Comparison of ENCODE assay signal across 15 cellular contexts in genomic region chr16:57483725-57484514, GRCh38. TPM values are rescaled to one million over a fixed set of nuclear protein-coding genes. Genes with fewer than 3 reads are reported as not detected.
DNase-seq lines count a peak whose midpoint lies in the region; ATAC-seq, FAIRE-seq and TF ChIP-seq lines count a peak whose summit lies in the region.
"Had no signal": no experiment of that assay in that cellular context is flagged by ENCODE, and none has a peak within 500 bp of the region (broad histone marks: within the 10 kb centered on the region; RNA-seq: fewer than 3 reads in every experiment).

No MANE protein-coding gene starts in this region.

- DNase-seq in small intestine (peak; percentile 68), HCEC 1CT (no peak), T-helper 9 cell (no peak)
- DNase-seq: activated CD8-positive, alpha-beta memory T cell treated with anti-CD3 and anti-CD28 coated beads, Interleukin-2, amount 10 ng/mL, durations not matched to agents 7 days and 5 days; activated naive CD4-positive, alpha-beta T cell treated with anti-CD3 and anti-CD28 coated beads for 36 hours; DND-41; NCI-H1105 treated with DMSO at 0.1 percent for 48 hours; NCI-H2227 treated with DMSO at 0.1 percent for 48 hours; WERI-Rb-1 had no signal

- H3K9me3 ChIP-seq in Loucy (ENCODE audit: insufficient read depth, low read depth, low read length) (no peaks in the 10 kb centered on the region), small intestine (ENCODE audit: control insufficient read depth, low read depth) (no peaks in the 10 kb centered on the region)

- H3F3A ChIP-seq in Loucy (ENCODE audit: low read depth) = no peaks in the 10 kb centered on the region

- 32 to 70% (median 59%) methylated on average over 17 to 19 of the region's 19 CpGs for WGBS in small intestine, 3 donors

- H3K4me3 ChIP-seq in Loucy (ENCODE audit: low read length, poor library complexity, severe bottlenecking) = no peak overlapping the region
- H3K4me3 ChIP-seq in small intestine (ENCODE audit: low read depth in 1 of 2, low read length in 2 of 2) = peak overlapping the region in 1 of 2 donors; percentile 27
- H3K4me3 ChIP-seq: GM12878 had no signal

- TF ChIP-seq CTCF in Loucy (conservative IDR thresholded peaks at IDR 0.05; ENCODE audit: low read length) = no peak

- FAIRE-seq in small intestine (lab: Jason Lieb, UNC) = no peak
- FAIRE-seq: bronchial epithelial cell, GM12878, islet of Langerhans had no signal

- peak; percentile 22 for ATAC-seq in esophagus mucosa
- no peak for ATAC-seq in GM21737 (IDR thresholded peaks at IDR 0.05; ENCODE audit: unreplicated experiment)
- ATAC-seq: activated CD8-positive, alpha-beta memory T cell treated with anti-CD3 and anti-CD28 coated beads, Interleukin-2, amount 10 ng/mL, durations not matched to agents 7 days and 5 days; GM12878 had no signal

- H3K79me2 ChIP-seq in Loucy (ENCODE audit: insufficient read depth, low read length) = peaks cover 8% of the 10 kb centered on the region; the same call in 1 of the 2 replicates

- no peak overlapping the region for H3K9ac ChIP-seq in Loucy (ENCODE audit: low read depth, low read length, poor library complexity, severe bottlenecking)

- peak overlapping the region; percentile 81 for H3K4me2 ChIP-seq in Loucy (ENCODE audit: low read depth, low read length, poor library complexity, severe bottlenecking)

- H3K27ac ChIP-seq in small intestine (ENCODE audit: low read depth in 1 of 2, low read length in 1 of 2) = peak overlapping the region in 1 of 2 donors; percentile 86
- H3K27ac ChIP-seq: WERI-Rb-1 had no signal

- peaks cover 29% of the 10 kb centered on the region for H3K4me1 ChIP-seq in Loucy (ENCODE audit: insufficient read depth, low read length, poor library complexity, severe bottlenecking)
- H3K4me1 ChIP-seq in small intestine (ENCODE audit: control insufficient read depth in 2 of 2, insufficient read depth in 1 of 2, low read depth in 1 of 2, low read length in 1 of 2) = peaks cover 0 to 7% of the 10 kb centered on the region in 2 donors

- no peak overlapping the region for H2AFZ ChIP-seq in Loucy (ENCODE audit: low read length)

- H3K9me2 ChIP-seq in Loucy (replicated peaks; ENCODE audit: low read depth, low read length) = no peaks in the 10 kb centered on the region

- H4K20me1 ChIP-seq in Loucy (ENCODE audit: insufficient read depth, low read length, poor library complexity, severe bottlenecking) = no peaks in the 10 kb centered on the region

- H3K27me3 ChIP-seq in Loucy (ENCODE audit: insufficient read depth, low read length, poor library complexity, severe bottlenecking) = no peaks in the 10 kb centered on the region
- no peaks in the 10 kb centered on the region for H3K27me3 ChIP-seq in small intestine (ENCODE audit: control insufficient read depth in 2 of 2, insufficient read depth in 2 of 2, low read length in 2 of 2)

- H3K36me3 ChIP-seq in Loucy (ENCODE audit: insufficient read depth, low read length) = no peaks in the 10 kb centered on the region
- no peaks in the 10 kb centered on the region for H3K36me3 ChIP-seq in small intestine (ENCODE audit: control insufficient read depth in 2 of 2, insufficient read depth in 2 of 2, low read length in 2 of 2)
- H3K36me3 ChIP-seq: WERI-Rb-1 had no signal

RNA-seq across cellular contexts. Expression of gene DOK4, which starts 2.4 kb away (rescaled TPM):
- total RNA-seq in esophagus mucosa = 25.0 TPM
- polyA plus RNA-seq in small intestine = 100 to 1,000 TPM in 2 of 3 donors, 10 to 100 TPM in 1; 53.0 to 135 (median 112) TPM

RNA-seq across cellular contexts. Expression of gene POLR2C, which starts 21.4 kb away (rescaled TPM):
- 32.0 TPM for total RNA-seq in esophagus mucosa
- polyA plus RNA-seq in small intestine = 10 to 100 TPM; 51.7 to 65.5 (median 57.3) TPM

RNA-seq across cellular contexts. Expression of gene COQ9, which starts 36.6 kb away (rescaled TPM):
- 44.6 TPM for total RNA-seq in esophagus mucosa
- polyA plus RNA-seq in small intestine = 100 to 1,000 TPM in 2 of 3 donors, 10 to 100 TPM in 1; 88.0 to 177 (median 125) TPM

RNA-seq across cellular contexts. Expression of gene CIAPIN1, which starts 36.7 kb away (rescaled TPM):
- total RNA-seq in esophagus mucosa = 52.4 TPM
- polyA plus RNA-seq in small intestine = 10 to 100 TPM; 39.4 to 55.9 (median 49.6) TPM

RNA-seq across cellular contexts. Expression of gene CCDC102A, which starts 52.5 kb away (rescaled TPM):
- total RNA-seq in esophagus mucosa = 1.4 TPM
- 1 to 10 TPM; 1.1 to 2.8 (median 1.6) TPM for polyA plus RNA-seq in small intestine
